In the genomic region with DNA sequence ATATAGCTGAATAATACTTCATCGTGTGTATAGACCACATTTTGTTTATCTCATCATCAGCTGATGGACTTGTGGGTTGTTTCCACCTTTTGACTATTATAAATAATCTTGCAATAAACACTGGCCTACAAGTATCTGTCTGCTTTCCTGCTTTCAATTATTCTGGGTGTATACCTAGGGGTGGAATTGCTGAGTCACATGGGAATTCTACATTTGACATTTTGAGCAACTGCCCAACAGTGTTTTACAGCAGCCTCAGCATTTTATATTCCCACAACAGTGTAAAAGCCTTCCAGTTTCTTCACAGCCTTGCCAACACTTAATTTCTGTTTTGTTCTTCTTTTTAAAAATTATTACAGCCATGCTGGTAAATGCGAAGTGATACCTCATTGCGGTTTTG, we compare ENCODE assay signal across 27 cellular contexts.
A peak's percentile ranks its signal among the peaks of the same experiment; 100 is the strongest.
DNase-seq lines count a peak whose midpoint lies in the region; ATAC-seq, FAIRE-seq and TF ChIP-seq lines count a peak whose summit lies in the region.
"Had no signal": no experiment of that assay in that cellular context is flagged by ENCODE, and none has a peak within 500 bp of the region (broad histone marks: within the 10 kb centered on the region; RNA-seq: fewer than 3 reads in every experiment).

No MANE protein-coding gene starts in this region.

- WGBS in mesenchymal stem cell, result no CpG with 5 or more reads among the region's 3 CpGs

- TF ChIP-seq POLR2A in GM12891 (IDR thresholded peaks at IDR 0.05; ENCODE audit: low read depth, low read length), result no peak

- H4K91ac ChIP-seq in mesenchymal stem cell (ENCODE audit: low read length), result no peak overlapping the region

- H2AFZ ChIP-seq in MM.1S (ENCODE audit: low read length) (no peak overlapping the region), mesenchymal stem cell (ENCODE audit: low read depth, low read length) (no peak overlapping the region)

- no peak overlapping the region for H4K8ac ChIP-seq in mesenchymal stem cell (ENCODE audit: low read length)

- no peak overlapping the region for H3K4me3 ChIP-seq in MM.1S (ENCODE audit: low read length)
- H3K4me3 ChIP-seq in bronchial epithelial cell (ENCODE audit: low read depth, low read length), result no peak overlapping the region
- H3K4me3 ChIP-seq in mesenchymal stem cell (ENCODE audit: insufficient read depth in 1 of 2, low read depth in 1 of 2, low read length in 2 of 2), result no peak overlapping the region
- H3K4me3 ChIP-seq: dorsolateral prefrontal cortex, GM12878, tibial artery had no signal

- H3K18ac ChIP-seq in mesenchymal stem cell (ENCODE audit: low read depth in 1 of 2, low read length in 2 of 2), result no peak overlapping the region

- H3K9ac ChIP-seq in MM.1S (ENCODE audit: low read length) (no peak overlapping the region), mesenchymal stem cell (ENCODE audit: low read length) (no peak overlapping the region)

- no peaks in the 10 kb centered on the region for H3K79me1 ChIP-seq in mesenchymal stem cell (replicated peaks; ENCODE audit: low read length, poor library complexity, severe bottlenecking)

- H3K9me3 ChIP-seq in MM.1S (replicated peaks; ENCODE audit: insufficient read depth, low read length) (no peaks in the 10 kb centered on the region), mesenchymal stem cell (ENCODE audit: control insufficient read depth, low read length) (no peaks in the 10 kb centered on the region)
- H3K9me3 ChIP-seq: tibial artery had no signal

- intact Hi-C loops in Right ventricle myocardium superior (cut with DNase I), result no loop called here

- no peaks in the 10 kb centered on the region for H3K79me2 ChIP-seq in MM.1S (ENCODE audit: low read length)

- H3K27me3 ChIP-seq in MM.1S (replicated peaks; ENCODE audit: insufficient read depth, low read length) (no peaks in the 10 kb centered on the region), bronchial epithelial cell (ENCODE audit: control insufficient read depth, insufficient read depth, low read length) (no peaks in the 10 kb centered on the region), mesenchymal stem cell (ENCODE audit: control insufficient read depth in 1 of 2, insufficient read depth in 1 of 2, low read length in 2 of 2) (no peaks in the 10 kb centered on the region)
- H3K27me3 ChIP-seq: dorsolateral prefrontal cortex, tibial artery had no signal

- H2BK15ac ChIP-seq in mesenchymal stem cell (ENCODE audit: low read depth, poor library complexity, severe bottlenecking), result no peak overlapping the region

- no peaks in the 10 kb centered on the region; the same call in 1 of the 2 replicates for H3F3A ChIP-seq in MM.1S (ENCODE audit: insufficient read depth, low read length)

- no peak overlapping the region for H3K27ac ChIP-seq in MM.1S (ENCODE audit: low read length)
- no peak overlapping the region for H3K27ac ChIP-seq in mesenchymal stem cell (ENCODE audit: low read length, poor library complexity, severe bottlenecking)
- H3K27ac ChIP-seq: dorsolateral prefrontal cortex, epithelial cell of prostate, tibial artery had no signal

- no peak overlapping the region for H3K14ac ChIP-seq in mesenchymal stem cell (ENCODE audit: low read length in 2 of 2)

- H3K9me2 ChIP-seq in MM.1S (replicated peaks; ENCODE audit: insufficient read depth, low read length), result no peaks in the 10 kb centered on the region

- no peak overlapping the region for H2AK5ac ChIP-seq in mesenchymal stem cell (ENCODE audit: low read length, severe bottlenecking)

- H2BK120ac ChIP-seq in mesenchymal stem cell (ENCODE audit: low read depth, low read length), result no peak overlapping the region

- no peaks in the 10 kb centered on the region for H4K20me1 ChIP-seq in MM.1S (ENCODE audit: insufficient read depth, low read length)

- H3K23ac ChIP-seq in mesenchymal stem cell (ENCODE audit: low read length in 2 of 2), result no peak overlapping the region

- H2BK12ac ChIP-seq in mesenchymal stem cell (ENCODE audit: low read length in 2 of 2), result no peak overlapping the region

- no peak overlapping the region for H2BK5ac ChIP-seq in mesenchymal stem cell (ENCODE audit: low read depth, low read length, poor library complexity, severe bottlenecking)

- H3K4me2 ChIP-seq in MM.1S (ENCODE audit: low read depth, low read length), result 0 out of 2 replicates have a peak overlapping the region, but pooled peaks have one; percentile 1
- H3K4me2 ChIP-seq in mesenchymal stem cell (ENCODE audit: low read length, poor library complexity, severe bottlenecking), result no peak overlapping the region

- no peak for ATAC-seq in Right ventricle myocardium superior (ENCODE audit: poor library complexity)
- ATAC-seq: CD8-positive, alpha-beta T cell; GM12878; left lobe of liver had no signal

- DNase-seq in GM04504 (ENCODE audit: low read depth) (peak; percentile 64), MM.1S (no peak), bronchial epithelial cell (ENCODE audit: low read depth) (peak; percentile 49), mesenchymal stem cell (peak; percentile 49), NCI-H187 (lab: John Stamatoyannopoulos, UW) (no peak), Right ventricle myocardium superior (no peak), medulla oblongata (ENCODE audit: extremely low spot score) (no peak), GM12891 (ENCODE audit: insufficient read length, low spot score) (no peak)
- DNase-seq: activated CD4-positive, alpha-beta memory T cell treated with anti-CD3 and anti-CD28 coated beads for 36 hours; activated gamma-delta T cell; amniotic stem cell; caudate nucleus; CD8-positive, alpha-beta T cell; DMS53; dorsolateral prefrontal cortex; glutamatergic neuron; NCI-H1417 treated with DMSO at 0.1 percent for 48 hours; NCI-H2171 treated with DMSO at 0.1 percent for 48 hours; NCI-H82; nephron progenitor cell; small intestine; stimulated activated CD4-positive, alpha-beta T cell treated with anti-CD3 and anti-CD28 coated beads, Interleukin-4, amount 100 ng/mL, for 24 hours; tibial artery had no signal

- no peak for FAIRE-seq in bronchial epithelial cell (lab: Jason Lieb, UNC)
- no peak for FAIRE-seq in GM12891 (lab: Jason Lieb, UNC)
- FAIRE-seq: GM12878, H1, small intestine had no signal

- no peak for TF ChIP-seq CTCF in MM.1S (IDR thresholded peaks at IDR 0.05; ENCODE audit: low read length)
- TF ChIP-seq CTCF in bronchial epithelial cell (IDR thresholded peaks at IDR 0.05; ENCODE audit: insufficient read depth, low read length, severe bottlenecking), result no peak

- no peaks in the 10 kb centered on the region for H3K36me3 ChIP-seq in MM.1S (replicated peaks; ENCODE audit: insufficient read depth, low read length)
- no peaks in the 10 kb centered on the region for H3K36me3 ChIP-seq in bronchial epithelial cell (ENCODE audit: control insufficient read depth, insufficient read depth, low read length)
- no peaks in the 10 kb centered on the region for H3K36me3 ChIP-seq in mesenchymal stem cell (ENCODE audit: control insufficient read depth in 1 of 2, insufficient read depth in 2 of 2, low read depth in 1 of 2, low read length in 2 of 2)
- H3K36me3 ChIP-seq: tibial artery had no signal

- no peak overlapping the region for H3K4ac ChIP-seq in mesenchymal stem cell (ENCODE audit: low read depth in 1 of 2, low read length in 2 of 2)

- H3K4me1 ChIP-seq in MM.1S (ENCODE audit: low read length) (peaks cover 7% of the 10 kb centered on the region; the same call in 1 of the 2 replicates), mesenchymal stem cell (ENCODE audit: control insufficient read depth, insufficient read depth, low read depth, low read length) (no peaks in the 10 kb centered on the region)
- H3K4me1 ChIP-seq: tibial artery had no signal

TF ChIP-seq in GM12891, 5 proteins besides CTCF, POLR2A, EP300 and RAD21:
- no peak for TF ChIP-seq SPI1 (IDR thresholded peaks at IDR 0.05; ENCODE audit: low read depth, low read length)
- TF ChIP-seq PAX5 (IDR thresholded peaks at IDR 0.05; ENCODE audit: insufficient read depth, low read length, severe bottlenecking), result no peak
- no peak for TF ChIP-seq POU2F2 (IDR thresholded peaks at IDR 0.05; ENCODE audit: low read depth, low read length)
- TF ChIP-seq POLR2AphosphoS5 (IDR thresholded peaks at IDR 0.05; ENCODE audit: low read depth, low read length), result no peak
- no peak for TF ChIP-seq TAF1 (IDR thresholded peaks at IDR 0.05; ENCODE audit: low read depth, low read length)

Comparison
In these comparisons a context has a peak if more than half of its experiments do, and no peak if none do; other contexts are left out.
1. DNase-seq: peak in GM04504 (single experiment), bronchial epithelial cell (single experiment) and mesenchymal stem cell (single experiment); none in MM.1S (single experiment), NCI-H187 (0 of 2), Right ventricle myocardium superior (single experiment), medulla oblongata (single experiment) and GM12891 (single experiment).